Comparison of ENCODE assay signal across 1 cellular context in the genomic region with DNA sequence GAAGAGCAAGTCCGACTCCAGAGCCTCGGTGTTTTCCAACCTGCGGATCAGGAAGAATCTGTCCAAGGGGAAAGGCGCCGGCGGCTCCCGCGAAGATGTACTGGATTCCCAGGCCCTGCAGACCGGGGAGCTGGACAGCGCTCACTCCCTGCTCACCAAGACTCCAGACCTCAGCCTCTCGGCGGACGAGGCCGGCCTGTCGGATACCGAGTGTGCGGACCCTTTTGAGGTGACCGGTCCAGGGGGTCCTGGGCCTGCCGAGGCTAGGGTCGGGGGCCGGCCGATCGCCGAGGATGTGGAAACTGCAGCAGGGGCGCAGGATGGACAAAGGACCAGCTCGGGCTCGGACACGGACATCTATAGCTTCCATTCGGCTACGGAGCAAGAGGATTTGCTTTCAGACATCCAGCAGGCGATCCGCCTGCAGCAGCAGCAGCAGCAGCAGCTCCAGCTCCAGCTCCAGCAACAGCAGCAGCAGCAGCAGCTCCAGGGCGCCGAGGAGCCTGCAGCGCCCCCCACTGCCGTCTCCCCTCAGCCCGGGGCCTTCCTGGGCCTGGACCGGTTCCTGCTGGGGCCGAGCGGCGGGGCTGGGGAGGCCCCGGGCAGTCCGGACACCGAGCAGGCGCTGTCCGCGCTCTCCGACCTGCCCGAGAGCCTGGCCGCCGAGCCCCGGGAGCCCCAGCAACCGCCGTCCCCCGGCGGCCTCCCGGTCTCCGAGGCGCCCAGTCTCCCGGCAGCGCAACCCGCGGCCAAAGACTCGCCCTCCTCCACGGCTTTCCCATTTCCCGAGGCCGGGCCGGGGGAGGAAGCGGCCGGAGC.
TF ChIP-seq lines count a peak whose summit lies in the region.

No MANE protein-coding gene starts in this region.

TF ChIP-seq in HEK293, 187 proteins besides CTCF, POLR2A, EP300 and RAD21 (continued from another document and continues in another):
- TF ChIP-seq ZNF157 (tag by site-specific recombination; IDR thresholded peaks at IDR 0.05) (no peak), ZSCAN23 (tag by site-specific recombination; IDR thresholded peaks at IDR 0.05) (no peak), ZFHX2 (tag by site-specific recombination; conservative IDR thresholded peaks at IDR 0.05) (no peak), SCRT2 (tag by site-specific recombination; IDR thresholded peaks at IDR 0.05) (no peak), WT1 (tag by site-specific recombination; IDR thresholded peaks at IDR 0.05) (no peak), ZNF37A (tag by site-specific recombination; IDR thresholded peaks at IDR 0.05) (no peak), ZNF596 (tag by site-specific recombination; IDR thresholded peaks at IDR 0.05) (no peak), ZNF473 (tag by site-specific recombination; IDR thresholded peaks at IDR 0.05) (no peak), SP2 (tag by site-specific recombination; IDR thresholded peaks at IDR 0.05) (no peak), ZNF791 (tag by site-specific recombination; IDR thresholded peaks at IDR 0.05) (no peak; the same call in 1 of the 2 replicates), SALL2 (tag by site-specific recombination; IDR thresholded peaks at IDR 0.05; ENCODE audit: borderline replicate concordance) (no peak), ZNF624 (tag by site-specific recombination; IDR thresholded peaks at IDR 0.05) (no peak), ZEB2 (tag by site-specific recombination; IDR thresholded peaks at IDR 0.05) (no peak), ZNF324 (tag by site-specific recombination; IDR thresholded peaks at IDR 0.05) (no peak), ZNF391 (tag by site-specific recombination; IDR thresholded peaks at IDR 0.05; ENCODE audit: borderline replicate concordance, low read depth) (no peak), ZNF366 (tag by site-specific recombination; conservative IDR thresholded peaks at IDR 0.05) (no peak), RBAK (tag by site-specific recombination; IDR thresholded peaks at IDR 0.05) (no peak), ZFP3 (tag by site-specific recombination; IDR thresholded peaks at IDR 0.05; ENCODE audit: low read depth) (no peak), ZNF501 (tag by site-specific recombination; IDR thresholded peaks at IDR 0.05) (peak; percentile 63; the same call in 1 of the 2 replicates), ZNF610 (tag by site-specific recombination; IDR thresholded peaks at IDR 0.05; ENCODE audit: borderline replicate concordance) (no peak; the same call in 1 of the 2 replicates), ZSCAN16 (tag by site-specific recombination; IDR thresholded peaks at IDR 0.05) (no peak), KLF8 (tag by site-specific recombination; IDR thresholded peaks at IDR 0.05) (no peak), SETDB1 (IDR thresholded peaks at IDR 0.05; ENCODE audit: insufficient read length, low read length) (no peak), MZF1 (tag by site-specific recombination; IDR thresholded peaks at IDR 0.05; ENCODE audit: borderline replicate concordance) (0 out of 2 replicates have a peak, but pooled peaks have one; percentile 5), KLF7 (tag by site-specific recombination; IDR thresholded peaks at IDR 0.05; ENCODE audit: borderline replicate concordance) (no peak), KLF10 (tag by site-specific recombination; IDR thresholded peaks at IDR 0.05) (no peak), ZNF16 (tag by site-specific recombination; IDR thresholded peaks at IDR 0.05; ENCODE audit: low read depth) (no peak), GLIS2 (tag by site-specific recombination; IDR thresholded peaks at IDR 0.05) (no peak), ZNF24 (tag by site-specific recombination; IDR thresholded peaks at IDR 0.05) (no peak), REPIN1 (tag by site-specific recombination; IDR thresholded peaks at IDR 0.05; ENCODE audit: low read depth) (no peak), ZNF530 (tag by site-specific recombination; IDR thresholded peaks at IDR 0.05; ENCODE audit: low read depth) (no peak), ZNF670 (tag by site-specific recombination; IDR thresholded peaks at IDR 0.05; ENCODE audit: low read depth) (no peak), ZNF571 (tag by site-specific recombination; IDR thresholded peaks at IDR 0.05) (no peak), ZNF223 (tag by site-specific recombination; IDR thresholded peaks at IDR 0.05) (no peak), KLF16 (tag by site-specific recombination; IDR thresholded peaks at IDR 0.05) (no peak), ZNF433 (tag by site-specific recombination; IDR thresholded peaks at IDR 0.05; ENCODE audit: low read depth) (no peak), ZNF335 (tag by site-specific recombination; conservative IDR thresholded peaks at IDR 0.05) (peak; percentile 69), ZBTB1 (tag by site-specific recombination; IDR thresholded peaks at IDR 0.05) (no peak), ZBTB7A (tag by site-specific recombination; IDR thresholded peaks at IDR 0.05; ENCODE audit: low read depth) (peak; percentile 57; the same call in 1 of the 2 replicates), ZNF239 (tag by site-specific recombination; IDR thresholded peaks at IDR 0.05) (no peak), TCF7L2 (IDR thresholded peaks at IDR 0.05; ENCODE audit: borderline replicate concordance, low read depth, low read length) (no peak)
- TF ChIP-seq, protein P1, sequence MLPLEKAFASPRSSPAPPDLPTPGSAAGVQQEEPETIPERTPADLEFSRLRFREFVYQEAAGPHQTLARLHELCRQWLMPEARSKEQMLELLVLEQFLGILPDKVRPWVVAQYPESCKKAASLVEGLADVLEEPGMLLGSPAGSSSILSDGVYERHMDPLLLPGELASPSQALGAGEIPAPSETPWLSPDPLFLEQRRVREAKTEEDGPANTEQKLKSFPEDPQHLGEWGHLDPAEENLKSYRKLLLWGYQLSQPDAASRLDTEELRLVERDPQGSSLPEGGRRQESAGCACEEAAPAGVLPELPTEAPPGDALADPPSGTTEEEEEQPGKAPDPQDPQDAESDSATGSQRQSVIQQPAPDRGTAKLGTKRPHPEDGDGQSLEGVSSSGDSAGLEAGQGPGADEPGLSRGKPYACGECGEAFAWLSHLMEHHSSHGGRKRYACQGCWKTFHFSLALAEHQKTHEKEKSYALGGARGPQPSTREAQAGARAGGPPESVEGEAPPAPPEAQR (tag by site-specific recombination; IDR thresholded peaks at IDR 0.05) = no peak
- TF ChIP-seq, protein P2, sequence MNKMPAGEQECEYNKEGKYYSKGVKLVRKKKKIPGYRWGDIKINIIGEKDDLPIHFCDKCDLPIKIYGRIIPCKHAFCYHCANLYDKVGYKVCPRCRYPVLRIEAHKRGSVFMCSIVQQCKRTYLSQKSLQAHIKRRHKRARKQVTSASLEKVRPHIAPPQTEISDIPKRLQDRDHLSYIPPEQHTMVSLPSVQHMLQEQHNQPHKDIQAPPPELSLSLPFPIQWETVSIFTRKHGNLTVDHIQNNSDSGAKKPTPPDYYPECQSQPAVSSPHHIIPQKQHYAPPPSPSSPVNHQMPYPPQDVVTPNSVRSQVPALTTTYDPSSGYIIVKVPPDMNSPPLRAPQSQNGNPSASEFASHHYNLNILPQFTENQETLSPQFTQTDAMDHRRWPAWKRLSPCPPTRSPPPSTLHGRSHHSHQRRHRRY (tag by site-specific recombination; IDR thresholded peaks at IDR 0.05) = no peak
- TF ChIP-seq, protein P3, sequence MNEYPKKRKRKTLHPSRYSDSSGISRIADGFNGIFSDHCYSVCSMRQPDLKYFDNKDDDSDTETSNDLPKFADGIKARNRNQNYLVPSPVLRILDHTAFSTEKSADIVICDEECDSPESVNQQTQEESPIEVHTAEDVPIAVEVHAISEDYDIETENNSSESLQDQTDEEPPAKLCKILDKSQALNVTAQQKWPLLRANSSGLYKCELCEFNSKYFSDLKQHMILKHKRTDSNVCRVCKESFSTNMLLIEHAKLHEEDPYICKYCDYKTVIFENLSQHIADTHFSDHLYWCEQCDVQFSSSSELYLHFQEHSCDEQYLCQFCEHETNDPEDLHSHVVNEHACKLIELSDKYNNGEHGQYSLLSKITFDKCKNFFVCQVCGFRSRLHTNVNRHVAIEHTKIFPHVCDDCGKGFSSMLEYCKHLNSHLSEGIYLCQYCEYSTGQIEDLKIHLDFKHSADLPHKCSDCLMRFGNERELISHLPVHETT (tag by site-specific recombination; IDR thresholded peaks at IDR 0.05) = no peak; the same call in 1 of the 2 replicates
- TF ChIP-seq, protein P4, sequence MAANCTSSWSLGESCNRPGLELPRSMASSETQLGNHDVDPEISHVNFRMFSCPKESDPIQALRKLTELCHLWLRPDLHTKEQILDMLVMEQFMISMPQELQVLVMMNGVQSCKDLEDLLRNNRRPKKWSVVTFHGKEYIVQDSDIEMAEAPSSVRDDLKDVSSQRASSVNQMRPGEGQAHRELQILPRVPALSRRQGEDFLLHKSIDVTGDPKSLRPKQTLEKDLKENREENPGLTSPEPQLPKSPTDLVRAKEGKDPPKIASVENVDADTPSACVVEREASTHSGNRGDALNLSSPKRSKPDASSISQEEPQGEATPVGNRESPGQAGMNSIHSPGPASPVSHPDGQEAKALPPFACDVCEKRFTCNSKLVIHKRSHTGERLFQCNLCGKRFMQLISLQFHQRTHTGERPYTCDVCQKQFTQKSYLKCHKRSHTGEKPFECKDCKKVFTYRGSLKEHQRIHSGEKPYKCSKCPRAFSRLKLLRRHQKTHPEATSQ (tag by site-specific recombination; IDR thresholded peaks at IDR 0.05) = no peak
- TF ChIP-seq, protein P5, sequence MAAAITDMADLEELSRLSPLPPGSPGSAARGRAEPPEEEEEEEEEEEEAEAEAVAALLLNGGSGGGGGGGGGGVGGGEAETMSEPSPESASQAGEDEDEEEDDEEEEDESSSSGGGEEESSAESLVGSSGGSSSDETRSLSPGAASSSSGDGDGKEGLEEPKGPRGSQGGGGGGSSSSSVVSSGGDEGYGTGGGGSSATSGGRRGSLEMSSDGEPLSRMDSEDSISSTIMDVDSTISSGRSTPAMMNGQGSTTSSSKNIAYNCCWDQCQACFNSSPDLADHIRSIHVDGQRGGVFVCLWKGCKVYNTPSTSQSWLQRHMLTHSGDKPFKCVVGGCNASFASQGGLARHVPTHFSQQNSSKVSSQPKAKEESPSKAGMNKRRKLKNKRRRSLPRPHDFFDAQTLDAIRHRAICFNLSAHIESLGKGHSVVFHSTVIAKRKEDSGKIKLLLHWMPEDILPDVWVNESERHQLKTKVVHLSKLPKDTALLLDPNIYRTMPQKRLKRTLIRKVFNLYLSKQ (tag by site-specific recombination; IDR thresholded peaks at IDR 0.05; ENCODE audit: borderline replicate concordance) = no peak
- TF ChIP-seq, protein P6, sequence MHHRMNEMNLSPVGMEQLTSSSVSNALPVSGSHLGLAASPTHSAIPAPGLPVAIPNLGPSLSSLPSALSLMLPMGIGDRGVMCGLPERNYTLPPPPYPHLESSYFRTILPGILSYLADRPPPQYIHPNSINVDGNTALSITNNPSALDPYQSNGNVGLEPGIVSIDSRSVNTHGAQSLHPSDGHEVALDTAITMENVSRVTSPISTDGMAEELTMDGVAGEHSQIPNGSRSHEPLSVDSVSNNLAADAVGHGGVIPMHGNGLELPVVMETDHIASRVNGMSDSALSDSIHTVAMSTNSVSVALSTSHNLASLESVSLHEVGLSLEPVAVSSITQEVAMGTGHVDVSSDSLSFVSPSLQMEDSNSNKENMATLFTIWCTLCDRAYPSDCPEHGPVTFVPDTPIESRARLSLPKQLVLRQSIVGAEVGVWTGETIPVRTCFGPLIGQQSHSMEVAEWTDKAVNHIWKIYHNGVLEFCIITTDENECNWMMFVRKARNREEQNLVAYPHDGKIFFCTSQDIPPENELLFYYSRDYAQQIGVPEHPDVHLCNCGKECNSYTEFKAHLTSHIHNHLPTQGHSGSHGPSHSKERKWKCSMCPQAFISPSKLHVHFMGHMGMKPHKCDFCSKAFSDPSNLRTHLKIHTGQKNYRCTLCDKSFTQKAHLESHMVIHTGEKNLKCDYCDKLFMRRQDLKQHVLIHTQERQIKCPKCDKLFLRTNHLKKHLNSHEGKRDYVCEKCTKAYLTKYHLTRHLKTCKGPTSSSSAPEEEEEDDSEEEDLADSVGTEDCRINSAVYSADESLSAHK (tag by site-specific recombination; IDR thresholded peaks at IDR 0.05) = no peak
- TF ChIP-seq, protein P7, sequence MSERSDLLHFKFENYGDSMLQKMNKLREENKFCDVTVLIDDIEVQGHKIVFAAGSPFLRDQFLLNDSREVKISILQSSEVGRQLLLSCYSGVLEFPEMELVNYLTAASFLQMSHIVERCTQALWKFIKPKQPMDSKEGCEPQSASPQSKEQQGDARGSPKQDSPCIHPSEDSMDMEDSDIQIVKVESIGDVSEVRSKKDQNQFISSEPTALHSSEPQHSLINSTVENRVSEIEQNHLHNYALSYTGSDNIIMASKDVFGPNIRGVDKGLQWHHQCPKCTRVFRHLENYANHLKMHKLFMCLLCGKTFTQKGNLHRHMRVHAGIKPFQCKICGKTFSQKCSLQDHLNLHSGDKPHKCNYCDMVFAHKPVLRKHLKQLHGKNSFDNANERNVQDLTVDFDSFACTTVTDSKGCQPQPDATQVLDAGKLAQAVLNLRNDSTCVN (tag by site-specific recombination; optimal IDR thresholded peaks at IDR 0.05) = no peak
- TF ChIP-seq, protein P8, sequence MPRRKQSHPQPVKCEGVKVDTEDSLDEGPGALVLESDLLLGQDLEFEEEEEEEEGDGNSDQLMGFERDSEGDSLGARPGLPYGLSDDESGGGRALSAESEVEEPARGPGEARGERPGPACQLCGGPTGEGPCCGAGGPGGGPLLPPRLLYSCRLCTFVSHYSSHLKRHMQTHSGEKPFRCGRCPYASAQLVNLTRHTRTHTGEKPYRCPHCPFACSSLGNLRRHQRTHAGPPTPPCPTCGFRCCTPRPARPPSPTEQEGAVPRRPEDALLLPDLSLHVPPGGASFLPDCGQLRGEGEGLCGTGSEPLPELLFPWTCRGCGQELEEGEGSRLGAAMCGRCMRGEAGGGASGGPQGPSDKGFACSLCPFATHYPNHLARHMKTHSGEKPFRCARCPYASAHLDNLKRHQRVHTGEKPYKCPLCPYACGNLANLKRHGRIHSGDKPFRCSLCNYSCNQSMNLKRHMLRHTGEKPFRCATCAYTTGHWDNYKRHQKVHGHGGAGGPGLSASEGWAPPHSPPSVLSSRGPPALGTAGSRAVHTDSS (tag by site-specific recombination; IDR thresholded peaks at IDR 0.05) = 0 out of 2 replicates have a peak, but pooled peaks have one; percentile 42
- TF ChIP-seq, protein P9, sequence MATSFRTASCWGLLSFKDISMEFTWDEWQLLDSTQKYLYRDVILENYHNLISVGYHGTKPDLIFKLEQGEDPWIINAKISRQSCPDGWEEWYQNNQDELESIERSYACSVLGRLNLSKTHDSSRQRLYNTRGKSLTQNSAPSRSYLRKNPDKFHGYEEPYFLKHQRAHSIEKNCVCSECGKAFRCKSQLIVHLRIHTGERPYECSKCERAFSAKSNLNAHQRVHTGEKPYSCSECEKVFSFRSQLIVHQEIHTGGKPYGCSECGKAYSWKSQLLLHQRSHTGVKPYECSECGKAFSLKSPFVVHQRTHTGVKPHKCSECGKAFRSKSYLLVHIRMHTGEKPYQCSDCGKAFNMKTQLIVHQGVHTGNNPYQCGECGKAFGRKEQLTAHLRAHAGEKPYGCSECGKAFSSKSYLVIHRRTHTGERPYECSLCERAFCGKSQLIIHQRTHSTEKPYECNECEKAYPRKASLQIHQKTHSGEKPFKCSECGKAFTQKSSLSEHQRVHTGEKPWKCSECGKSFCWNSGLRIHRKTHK (tag by site-specific recombination; IDR thresholded peaks at IDR 0.05) = no peak
- TF ChIP-seq, protein P10, sequence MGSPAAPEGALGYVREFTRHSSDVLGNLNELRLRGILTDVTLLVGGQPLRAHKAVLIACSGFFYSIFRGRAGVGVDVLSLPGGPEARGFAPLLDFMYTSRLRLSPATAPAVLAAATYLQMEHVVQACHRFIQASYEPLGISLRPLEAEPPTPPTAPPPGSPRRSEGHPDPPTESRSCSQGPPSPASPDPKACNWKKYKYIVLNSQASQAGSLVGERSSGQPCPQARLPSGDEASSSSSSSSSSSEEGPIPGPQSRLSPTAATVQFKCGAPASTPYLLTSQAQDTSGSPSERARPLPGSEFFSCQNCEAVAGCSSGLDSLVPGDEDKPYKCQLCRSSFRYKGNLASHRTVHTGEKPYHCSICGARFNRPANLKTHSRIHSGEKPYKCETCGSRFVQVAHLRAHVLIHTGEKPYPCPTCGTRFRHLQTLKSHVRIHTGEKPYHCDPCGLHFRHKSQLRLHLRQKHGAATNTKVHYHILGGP (tag by site-specific recombination; IDR thresholded peaks at IDR 0.05) = no peak
